ENCODE assay signal across 9 cellular contexts in genomic region chr15:75531041-75531450, GRCh38. TPM values are rescaled to one million over a fixed set of nuclear protein-coding genes. Genes with fewer than 3 reads are reported as not detected.
A peak's percentile ranks its signal among the peaks of the same experiment; 100 is the strongest.
DNase-seq lines count a peak whose midpoint lies in the region; TF ChIP-seq lines count a peak whose summit lies in the region.
"Had no signal": no experiment of that assay in that cellular context is flagged by ENCODE, and none has a peak within 500 bp of the region (broad histone marks: within the 10 kb centered on the region; RNA-seq: fewer than 3 reads in every experiment).

No MANE protein-coding gene starts in this region.

- H3K9me3 ChIP-seq in SK-N-MC (ENCODE audit: low read depth, low read length) (no peaks in the 10 kb centered on the region), WERI-Rb-1 (ENCODE audit: severe bottlenecking) (no peaks in the 10 kb centered on the region)

- H3K27me3 ChIP-seq in BJ (ENCODE audit: control insufficient read depth, insufficient read depth, low read length) (no peaks in the 10 kb centered on the region), WERI-Rb-1 (ENCODE audit: insufficient read depth, low read depth, severe bottlenecking) (no peaks in the 10 kb centered on the region)

- CTCF ChIA-PET in BJ (lab: Yijun Ruan, JAX): interaction anchor here (0.9 to 1.5 kb wide), 3 partner anchors 11 to 23 kb away, joined by 3 to 6 read pairs (median 4); no protein-coding TSS in a partner anchor
- CTCF ChIA-PET in activated CD4-positive, alpha-beta T cell treated with anti-CD3 and anti-CD28 coated beads, Interleukin-2, amount 10 ng/mL, durations not matched to agents 7 days and 5 days (lab: Charles Lee): no interaction called here

- TF ChIP-seq CTCF in BJ (IDR thresholded peaks at IDR 0.05; ENCODE audit: insufficient read depth, low read depth, low read length) (no peak), osteocyte (IDR thresholded peaks at IDR 0.05) (no peak), WERI-Rb-1 (IDR thresholded peaks at IDR 0.05; ENCODE audit: low read depth, low read length) (no peak)

- H3K27me3 Mint-ChIP-seq in osteocyte (ENCODE audit: unreplicated experiment): no peaks in the 10 kb centered on the region
- H3K27me3 Mint-ChIP-seq in activated CD4-positive, alpha-beta T cell treated with anti-CD3 and anti-CD28 coated beads, Interleukin-2, amount 10 ng/mL, durations not matched to agents 7 days and 5 days: no peaks in the 10 kb centered on the region
- H3K27me3 Mint-ChIP-seq: naive B cell had no signal

- no peak overlapping the region for H3K4me3 ChIP-seq in BJ (ENCODE audit: low read depth, low read length)
- no peak overlapping the region for H3K4me3 ChIP-seq in SK-N-MC
- H3K4me3 ChIP-seq in WERI-Rb-1 (ENCODE audit: low read depth, low read length): no peak overlapping the region

- H3K27ac ChIP-seq in SK-N-MC: peak overlapping the region; percentile 35; the same call in 1 of the 2 replicates
- H3K27ac ChIP-seq in WERI-Rb-1: no peak overlapping the region

- H3K9me3 Mint-ChIP-seq in osteocyte (ENCODE audit: unreplicated experiment): no peaks in the 10 kb centered on the region
- H3K9me3 Mint-ChIP-seq in activated CD4-positive, alpha-beta T cell treated with anti-CD3 and anti-CD28 coated beads, Interleukin-2, amount 10 ng/mL, durations not matched to agents 7 days and 5 days: no peaks in the 10 kb centered on the region
- H3K9me3 Mint-ChIP-seq: naive B cell had no signal

- peak overlapping the region; percentile 74 for H3K27ac Mint-ChIP-seq in osteocyte (ENCODE audit: unreplicated experiment)
- H3K27ac Mint-ChIP-seq in activated CD4-positive, alpha-beta T cell treated with anti-CD3 and anti-CD28 coated beads, Interleukin-2, amount 10 ng/mL, durations not matched to agents 7 days and 5 days: no peak overlapping the region

- peaks cover 2% of the 10 kb centered on the region; the same call in 1 of the 2 replicates for H3K36me3 ChIP-seq in BJ (ENCODE audit: control insufficient read depth, insufficient read depth, low read length)
- H3K36me3 ChIP-seq in SK-N-MC (ENCODE audit: insufficient read depth, low read length): peaks cover 10% of the 10 kb centered on the region; the same call in 1 of the 2 replicates
- H3K36me3 ChIP-seq in WERI-Rb-1: peaks cover 11% of the 10 kb centered on the region

- H3K4me3 Mint-ChIP-seq in osteocyte (ENCODE audit: unreplicated experiment): no peak overlapping the region
- no peak overlapping the region for H3K4me3 Mint-ChIP-seq in activated CD4-positive, alpha-beta T cell treated with anti-CD3 and anti-CD28 coated beads, Interleukin-2, amount 10 ng/mL, durations not matched to agents 7 days and 5 days

- peak; percentile 6 for DNase-seq in BJ (ENCODE audit: low read depth)
- DNase-seq in SK-N-MC (ENCODE audit: low read depth, low spot score): no peak
- DNase-seq in fibroblast of peridontal ligament (ENCODE audit: extremely low read depth): peak; percentile 66
- DNase-seq in osteocyte (ENCODE audit: extremely low spot score, unreplicated experiment): no peak
- DNase-seq in NCI-H226: no peak
- no peak for DNase-seq in OCI-M1 (lab: John Stamatoyannopoulos, UW)
- DNase-seq in activated CD4-positive, alpha-beta T cell treated with anti-CD3 and anti-CD28 coated beads, Interleukin-2, amount 10 ng/mL, durations not matched to agents 7 days and 5 days: no peak
- DNase-seq in WERI-Rb-1: no peak
- DNase-seq: naive B cell had no signal

- POLR2A ChIA-PET in BJ (lab: Charles Lee): interaction anchor here (0.5 kb wide), 1 partner anchor 60 kb away, joined by 14 read pairs; no protein-coding TSS in a partner anchor
- POLR2A ChIA-PET in activated CD4-positive, alpha-beta T cell treated with anti-CD3 and anti-CD28 coated beads, Interleukin-2, amount 10 ng/mL, durations not matched to agents 7 days and 5 days (lab: Charles Lee): no interaction called here

- H3K4me1 Mint-ChIP-seq in osteocyte (ENCODE audit: unreplicated experiment): peaks cover 51% of the 10 kb centered on the region
- H3K4me1 Mint-ChIP-seq in activated CD4-positive, alpha-beta T cell treated with anti-CD3 and anti-CD28 coated beads, Interleukin-2, amount 10 ng/mL, durations not matched to agents 7 days and 5 days: peaks cover 12% of the 10 kb centered on the region

- no peak overlapping the region for H3K9ac ChIP-seq in SK-N-MC (ENCODE audit: insufficient read length)

- peaks cover 8% of the 10 kb centered on the region for H3K36me3 Mint-ChIP-seq in osteocyte (ENCODE audit: unreplicated experiment)
- peaks cover 12% of the 10 kb centered on the region for H3K36me3 Mint-ChIP-seq in activated CD4-positive, alpha-beta T cell treated with anti-CD3 and anti-CD28 coated beads, Interleukin-2, amount 10 ng/mL, durations not matched to agents 7 days and 5 days (ENCODE audit: low read depth)

RNA-seq across cellular contexts. Expression of gene PTPN9, which starts 48.1 kb away (rescaled TPM):
- polyA plus RNA-seq in BJ (2011; rRNA removed): 48.6 and 55.5 TPM in 2 replicates
- polyA minus RNA-seq in BJ (2011; rRNA and poly(A)+ RNA removed): 39.5 and 85.6 TPM in 2 replicates
- 50.1 and 53.4 TPM in 2 replicates for total RNA-seq in osteocyte
- 10 to 100 TPM; 37.0 to 37.4 TPM for total RNA-seq in activated CD4-positive, alpha-beta T cell treated with anti-CD3 and anti-CD28 coated beads, Interleukin-2, amount 10 ng/mL, durations not matched to agents 7 days and 5 days

Comparison
In these comparisons a context has a peak if more than half of its experiments do, and no peak if none do; other contexts are left out.
1. DNase-seq: peak in BJ (single experiment) and fibroblast of peridontal ligament (single experiment); none in SK-N-MC (single experiment), osteocyte (single experiment), NCI-H226 (single experiment), OCI-M1 (single experiment), activated CD4-positive, alpha-beta T cell treated with anti-CD3 and anti-CD28 coated beads, Interleukin-2, amount 10 ng/mL, durations not matched to agents 7 days and 5 days (single experiment) and WERI-Rb-1 (single experiment).